In the genomic region with DNA sequence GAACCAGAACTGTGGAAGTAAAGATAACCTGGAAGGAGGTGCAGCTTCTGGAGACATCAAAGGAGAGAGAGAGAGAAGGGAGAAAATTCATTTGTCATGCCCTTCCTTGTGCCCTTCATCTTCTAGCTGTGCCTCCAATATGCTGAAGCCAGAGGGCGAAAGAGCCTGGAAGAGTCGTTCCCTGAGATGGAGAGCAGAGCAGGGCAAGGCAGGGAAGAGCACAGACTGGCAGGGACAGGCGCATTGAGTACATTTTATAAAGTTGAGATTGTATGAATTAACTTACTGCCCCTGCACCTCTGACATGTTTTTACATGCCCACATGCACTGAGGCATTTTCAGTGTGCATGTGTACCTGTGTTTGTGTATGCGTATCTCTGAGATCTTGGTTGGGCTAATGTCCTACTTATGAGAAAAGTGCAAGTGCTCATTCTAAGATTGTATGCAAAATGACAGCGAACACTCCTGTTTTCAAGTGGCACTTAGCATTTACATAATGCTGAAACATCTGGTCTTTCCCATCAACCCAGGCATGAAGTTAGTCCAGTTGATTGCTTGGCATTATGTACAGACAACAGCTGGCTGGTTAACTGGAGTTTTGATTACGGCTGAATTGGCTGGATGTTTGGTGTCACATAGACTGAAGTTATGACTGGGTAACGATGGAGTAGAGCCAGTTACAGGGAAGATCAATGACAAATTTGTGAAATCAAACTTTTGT, we compare ENCODE assay signal across 12 cellular contexts. TPM values are rescaled to one million over a fixed set of nuclear protein-coding genes. Genes with fewer than 3 reads are reported as not detected.
DNase-seq lines count a peak whose midpoint lies in the region; ATAC-seq and TF ChIP-seq lines count a peak whose summit lies in the region.
"Had no signal": no experiment of that assay in that cellular context is flagged by ENCODE, and none has a peak within 500 bp of the region (broad histone marks: within the 10 kb centered on the region; RNA-seq: fewer than 3 reads in every experiment).

No MANE protein-coding gene starts in this region.

- 0 out of 2 replicates have a peak, but pooled peaks cover 3% of the 10 kb centered on the region for H3K36me3 Mint-ChIP-seq in WTC11
- H3K36me3 Mint-ChIP-seq: CD8-positive, alpha-beta memory T cell; natural killer cell treated with Interleukin-12 subunit alpha and Interleukin-12 subunit beta and Interleukin-15 and Interleukin-18, amount 100 ng/mL, for 72 hours had no signal

- H3K27me3 ChIP-seq in IMR-90 (ENCODE audit: control insufficient read depth, insufficient read depth, low read length) (no peaks in the 10 kb centered on the region), MM.1S (replicated peaks; ENCODE audit: insufficient read depth, low read length) (no peaks in the 10 kb centered on the region)

- CTCF ChIA-PET in IMR-90 (lab: Yijun Ruan, JAX) (no interaction called here), WTC11 (lab: Charles Lee) (interaction anchor here (0.8 to 1.5 kb wide), 2 partner anchors 128 to 1628 kb away, joined by 3 read pairs; no protein-coding TSS in a partner anchor)

- no peaks in the 10 kb centered on the region for H3K9me3 ChIP-seq in IMR-90 (ENCODE audit: control insufficient read depth, insufficient read depth, low read length)
- no peaks in the 10 kb centered on the region for H3K9me3 ChIP-seq in MM.1S (replicated peaks; ENCODE audit: insufficient read depth, low read length)

- H3K9me1 ChIP-seq in IMR-90 (ENCODE audit: insufficient read depth, low read length), result peaks cover 8% of the 10 kb centered on the region; the same call in 1 of the 2 replicates

- peak overlapping the region; percentile 44 for H2BK20ac ChIP-seq in IMR-90 (ENCODE audit: low read depth, low read length)

- H3K27ac Mint-ChIP-seq in WTC11, result no peak overlapping the region
- H3K27ac Mint-ChIP-seq in stimulated activated naive CD8-positive, alpha-beta T cell treated with anti-CD3 and anti-CD28 coated beads, Interleukin-15, amount 100 ng/mL, for 72 hours, result peak overlapping the region in 1 of 2 donors; percentile 11
- H3K27ac Mint-ChIP-seq: CD8-positive, alpha-beta memory T cell had no signal

- H3K4me2 ChIP-seq in IMR-90 (ENCODE audit: low read depth, low read length), result no peak overlapping the region
- no peak overlapping the region for H3K4me2 ChIP-seq in MM.1S (ENCODE audit: low read depth, low read length)

- no peak overlapping the region for H3K56ac ChIP-seq in IMR-90 (ENCODE audit: extremely low read depth, insufficient read depth, low read length)

- H4K91ac ChIP-seq in IMR-90 (ENCODE audit: insufficient read depth, low read depth, low read length), result peak overlapping the region; percentile 48; the same call in 1 of the 2 replicates

- no peak overlapping the region for H3K4me3 Mint-ChIP-seq in WTC11
- H3K4me3 Mint-ChIP-seq in stimulated activated naive CD8-positive, alpha-beta T cell treated with anti-CD3 and anti-CD28 coated beads, Interleukin-15, amount 100 ng/mL, for 72 hours, result no peak overlapping the region
- H3K4me3 Mint-ChIP-seq: CD8-positive, alpha-beta memory T cell; natural killer cell treated with Interleukin-12 subunit alpha and Interleukin-12 subunit beta and Interleukin-15 and Interleukin-18, amount 100 ng/mL, for 72 hours had no signal

- H3K23ac ChIP-seq in IMR-90 (ENCODE audit: low read depth, low read length), result 0 out of 2 replicates have a peak overlapping the region, but pooled peaks have one; percentile 54

- H3K27me3 Mint-ChIP-seq in WTC11 (ENCODE audit: low read depth), result no peaks in the 10 kb centered on the region
- no peaks in the 10 kb centered on the region for H3K27me3 Mint-ChIP-seq in stimulated activated naive CD8-positive, alpha-beta T cell treated with anti-CD3 and anti-CD28 coated beads, Interleukin-15, amount 100 ng/mL, for 72 hours

- H3K4me1 ChIP-seq in IMR-90 (ENCODE audit: control insufficient read depth, insufficient read depth, low read length), result peaks cover 10% of the 10 kb centered on the region
- H3K4me1 ChIP-seq in MM.1S (ENCODE audit: low read length), result no peaks in the 10 kb centered on the region

- BruUV-seq in IMR-90 (replicated peaks; lab: Mats Ljungman, UMichigan), result no TSS peak

- H2AK5ac ChIP-seq in IMR-90 (ENCODE audit: low read depth, low read length), result peak overlapping the region; percentile 72; the same call in 1 of the 2 replicates

- H3K27ac ChIP-seq in IMR-90 (ENCODE audit: insufficient read depth, low read length) (no peak overlapping the region), MM.1S (ENCODE audit: low read length) (no peak overlapping the region)

- peak overlapping the region; percentile 76 for H2BK120ac ChIP-seq in IMR-90 (ENCODE audit: low read depth, low read length)

- no peaks in the 10 kb centered on the region for H3F3A ChIP-seq in MM.1S (ENCODE audit: insufficient read depth, low read length)

- H3K18ac ChIP-seq in IMR-90 (ENCODE audit: low read depth, low read length), result peak overlapping the region; percentile 65

- no peak overlapping the region for H3K9ac ChIP-seq in IMR-90 (ENCODE audit: low read depth, low read length)
- H3K9ac ChIP-seq in MM.1S (ENCODE audit: low read length), result no peak overlapping the region

- H3K4me3 ChIP-seq in AG09309 (ENCODE audit: control insufficient read depth, low read depth, low read length), result no peak overlapping the region
- no peak overlapping the region for H3K4me3 ChIP-seq in IMR-90 (ENCODE audit: insufficient read depth, low read depth, low read length)
- H3K4me3 ChIP-seq in MM.1S (ENCODE audit: low read length), result no peak overlapping the region

- in situ Hi-C loops in IMR-90 (cut with MboI; ENCODE audit: low sequenced_read_pairs), result no loop called here

- H3K36me3 ChIP-seq in IMR-90 (ENCODE audit: control insufficient read depth, insufficient read depth, low read length) (no peaks in the 10 kb centered on the region), MM.1S (replicated peaks; ENCODE audit: insufficient read depth, low read length) (no peaks in the 10 kb centered on the region)

- intact Hi-C loops in IMR-90 (cut with micrococcal nuclease), result no loop called here

- H3K9me3 Mint-ChIP-seq in WTC11, result peaks cover 18% of the 10 kb centered on the region
- H3K9me3 Mint-ChIP-seq in stimulated activated naive CD8-positive, alpha-beta T cell treated with anti-CD3 and anti-CD28 coated beads, Interleukin-15, amount 100 ng/mL, for 72 hours, result peaks cover 0 to 4% of the 10 kb centered on the region in 2 donors
- H3K9me3 Mint-ChIP-seq: natural killer cell treated with Interleukin-12 subunit alpha and Interleukin-12 subunit beta and Interleukin-15 and Interleukin-18, amount 100 ng/mL, for 72 hours had no signal

- H3K79me1 ChIP-seq in IMR-90 (ENCODE audit: low read depth in 1 of 2, low read length in 2 of 2), result no peaks in the 10 kb centered on the region; a peak in 1 of 4 replicates

- ATAC-seq in IMR-90 (ENCODE audit: low read depth) (no peak), WTC11 (peak; percentile 84), GM18868 (IDR thresholded peaks at IDR 0.05; ENCODE audit: unreplicated experiment) (no peak), GM18858 (IDR thresholded peaks at IDR 0.05; ENCODE audit: unreplicated experiment) (no peak)
- ATAC-seq in stimulated activated naive CD8-positive, alpha-beta T cell treated with anti-CD3 and anti-CD28 coated beads, Interleukin-15, amount 100 ng/mL, for 72 hours, result no peak
- ATAC-seq: natural killer cell treated with Interleukin-12 subunit alpha and Interleukin-12 subunit beta and Interleukin-15 and Interleukin-18, amount 100 ng/mL, for 72 hours had no signal

- WGBS in IMR-90 (ENCODE audit: extremely low coverage in 2 of 2, insufficient read length in 1 of 2), 2 experiments, result 94% methylated on average over 2 of the region's 7 CpGs; no CpG with 5 or more reads in 1 of the 2 experiments

- H4K20me1 ChIP-seq in IMR-90 (ENCODE audit: insufficient read depth, low read length), result no peaks in the 10 kb centered on the region
- H4K20me1 ChIP-seq in MM.1S (ENCODE audit: insufficient read depth, low read length), result no peaks in the 10 kb centered on the region

- H2BK5ac ChIP-seq in IMR-90 (ENCODE audit: low read depth, low read length, poor library complexity, severe bottlenecking), result peak overlapping the region; percentile 18

- H3K4me1 Mint-ChIP-seq in WTC11, result no peaks in the 10 kb centered on the region
- no peaks in the 10 kb centered on the region for H3K4me1 Mint-ChIP-seq in stimulated activated naive CD8-positive, alpha-beta T cell treated with anti-CD3 and anti-CD28 coated beads, Interleukin-15, amount 100 ng/mL, for 72 hours
- H3K4me1 Mint-ChIP-seq: CD8-positive, alpha-beta memory T cell had no signal

- H3K79me2 ChIP-seq in MM.1S (ENCODE audit: low read length), result no peaks in the 10 kb centered on the region

- H3K4ac ChIP-seq in IMR-90 (ENCODE audit: low read depth, low read length), result peak overlapping the region; percentile 49

- H2AK9ac ChIP-seq in IMR-90 (replicated peaks; ENCODE audit: low read depth, low read length, poor library complexity), result no peak overlapping the region

- peak overlapping the region; percentile 83 for H3K14ac ChIP-seq in IMR-90 (replicated peaks; ENCODE audit: low read depth, low read length)

- H2AFZ ChIP-seq in IMR-90 (replicated peaks; ENCODE audit: low read length, poor library complexity) (peak overlapping the region; percentile 65), MM.1S (ENCODE audit: low read length) (no peak overlapping the region)

- POLR2A ChIA-PET in IMR-90 (lab: Charles Lee; ENCODE audit: unreplicated experiment), result interaction anchor here (0.6 kb wide), 1 partner anchor 1015 kb away, joined by 3 read pairs; no protein-coding TSS in a partner anchor
- POLR2A ChIA-PET in WTC11 (lab: Charles Lee), result no interaction called here

- H4K8ac ChIP-seq in IMR-90 (ENCODE audit: low read depth in 2 of 2, low read length in 2 of 2), result peak overlapping the region in 1 of 2 experiments; percentile 58; a peak in 2 of 4 replicates

- H4K5ac ChIP-seq in IMR-90 (ENCODE audit: low read depth, low read length), result peak overlapping the region; percentile 26; the same call in 1 of the 2 replicates

- no peak overlapping the region; the same call in 2 of the 3 replicates for H2BK15ac ChIP-seq in IMR-90 (ENCODE audit: low read depth, low read length)

- no peak for TF ChIP-seq POLR2A in IMR-90 (IDR thresholded peaks at IDR 0.05; ENCODE audit: low read depth, low read length)

- H3K9me2 ChIP-seq in MM.1S (replicated peaks; ENCODE audit: insufficient read depth, low read length), result no peaks in the 10 kb centered on the region

- TF ChIP-seq RAD21 in IMR-90 (IDR thresholded peaks at IDR 0.05; ENCODE audit: low read length), result 0 out of 2 replicates have a peak, but pooled peaks have one; percentile 13

- TF ChIP-seq CTCF in AG09309 (IDR thresholded peaks at IDR 0.05; ENCODE audit: control insufficient read depth, insufficient read depth, low read depth, low read length, missing control alignments) (peak; percentile 8), IMR-90 (conservative IDR thresholded peaks at IDR 0.05; ENCODE audit: low read depth, low read length) (no peak), WTC11 (IDR thresholded peaks at IDR 0.05) (no peak), MM.1S (IDR thresholded peaks at IDR 0.05; ENCODE audit: low read length) (no peak)

- dilution Hi-C loops in IMR-90 (cut with HindIII; ENCODE audit: low sequenced_read_pairs, unreplicated experiment), result no loop called here

- DNase-seq in AG09309 (ENCODE audit: low read depth) (no peak), IMR-90 (no peak), WTC11 (ENCODE audit: low spot score) (peak; percentile 23), left kidney (ENCODE audit: low read depth, low spot score) (peak; percentile 30), MM.1S (no peak)
- DNase-seq in stimulated activated naive CD8-positive, alpha-beta T cell treated with anti-CD3 and anti-CD28 coated beads, Interleukin-15, amount 100 ng/mL, for 72 hours, result no peak
- DNase-seq: activated CD4-positive, CD25-positive, alpha-beta regulatory T cell; activated effector memory CD4-positive, alpha-beta T cell treated with Interleukin-2 at 50 U/mL for 16 hours; CD8-positive, alpha-beta memory T cell had no signal

RNA-seq across cellular contexts. Expression of a gene that starts 23.7 kb away (rescaled TPM):
- total RNA-seq in IMR-90 (2012; rRNA removed), result 112 and 159 TPM in 2 replicates
- polyA plus RNA-seq in IMR-90 (2012; rRNA removed), result 57.5 and 62.6 TPM in 2 replicates
- polyA plus RNA-seq in IMR-90 (2012; cell fraction: cytosol; rRNA removed), result 18.3 and 20.7 TPM in 2 replicates
- polyA plus RNA-seq in IMR-90 (2012; cell fraction: nucleus; rRNA removed; ENCODE audit: low replicate concordance), result 4.9 and 22.1 TPM in 2 replicates
- total RNA-seq in WTC11 (2021), result 121 to 126 TPM (median 124 TPM) in 3 replicates

Comparison
In these comparisons a context has a peak if more than half of its experiments do, and no peak if none do; other contexts are left out.
1. DNase-seq: peak in WTC11 (single experiment) and left kidney (single experiment); none in AG09309 (single experiment), IMR-90 (single experiment), stimulated activated naive CD8-positive, alpha-beta T cell treated with anti-CD3 and anti-CD28 coated beads, Interleukin-15, amount 100 ng/mL, for 72 hours (0 of 2) and MM.1S (single experiment).